Comparison of ENCODE assay signal across 24 cellular contexts in the genomic region with DNA sequence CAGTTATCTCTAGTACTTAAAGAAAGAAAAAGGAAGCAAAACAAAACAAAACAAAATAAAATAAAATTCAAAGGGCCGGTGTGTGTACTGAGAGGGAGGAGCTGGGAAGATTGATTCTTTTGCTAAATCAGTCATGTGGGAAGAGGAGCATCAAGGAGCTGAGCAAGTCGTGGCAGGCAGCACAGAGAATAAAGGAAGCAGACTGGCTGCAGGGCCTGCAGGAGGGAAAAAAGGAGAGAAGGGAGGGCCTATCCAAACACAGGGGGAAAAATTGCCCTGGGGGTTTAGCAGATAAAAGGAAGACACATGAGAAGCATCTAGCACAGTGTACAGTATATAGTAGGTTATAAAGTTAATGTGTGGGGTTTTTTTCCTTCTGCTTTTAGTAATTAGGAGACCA. TPM values are rescaled to one million over a fixed set of nuclear protein-coding genes. Genes with fewer than 3 reads are reported as not detected.
DNase-seq lines count a peak whose midpoint lies in the region; ATAC-seq, FAIRE-seq and TF ChIP-seq lines count a peak whose summit lies in the region.
"Had no signal": no experiment of that assay in that cellular context is flagged by ENCODE, and none has a peak within 500 bp of the region (broad histone marks: within the 10 kb centered on the region; RNA-seq: fewer than 3 reads in every experiment).

No MANE protein-coding gene starts in this region.

- H3K36me3 ChIP-seq in HEK293 (ENCODE audit: control insufficient read depth in 2 of 2, insufficient read depth in 1 of 2, low read length in 2 of 2) (peaks cover 18 to 82% of the 10 kb centered on the region in 2 experiments; a peak in 2 of 3 replicates), NT2/D1 (ENCODE audit: insufficient read depth, insufficient read length, low read length) (peaks cover 42% of the 10 kb centered on the region), keratinocyte (ENCODE audit: control insufficient read depth in 2 of 2, extremely low read depth in 1 of 2, insufficient read depth in 2 of 2, low read length in 2 of 2) (peaks cover 3 to 5% of the 10 kb centered on the region in 2 experiments)

- no peaks in the 10 kb centered on the region for H3K4me1 ChIP-seq in HEK293 (ENCODE audit: control insufficient read depth, insufficient read depth, low read length)
- no peaks in the 10 kb centered on the region for H3K4me1 ChIP-seq in NT2/D1 (ENCODE audit: insufficient read depth, insufficient read length)
- H3K4me1 ChIP-seq in keratinocyte (ENCODE audit: control insufficient read depth, extremely low read depth, insufficient read depth, low read length): peaks cover 7% of the 10 kb centered on the region
- H3K4me1 ChIP-seq: prostate gland had no signal

- POLR2A ChIA-PET in HEK293 (lab: Yijun Ruan, JAX): no interaction called here

- H3K79me2 ChIP-seq in keratinocyte (ENCODE audit: control insufficient read depth, insufficient read depth, low read length): no peaks in the 10 kb centered on the region

- H3K4me2 ChIP-seq in keratinocyte (ENCODE audit: control insufficient read depth, extremely low read depth, insufficient read depth, low read depth, low read length): peak overlapping the region; percentile 8
- H3K4me2 ChIP-seq: KMS-11 had no signal

- FAIRE-seq in keratinocyte (lab: Jason Lieb, UNC): peak; percentile 55

- ATAC-seq in GM21528 (IDR thresholded peaks at IDR 0.05; ENCODE audit: low FRiP score, unreplicated experiment): no peak
- ATAC-seq: activated CD4-positive, alpha-beta T cell treated with anti-CD3 and anti-CD28 coated beads for 36 hours; left lung; T-cell had no signal

- no peak overlapping the region for H3K27ac ChIP-seq in HEK293 (ENCODE audit: extremely low read depth, low read depth, low read length)
- no peak overlapping the region for H3K27ac ChIP-seq in keratinocyte (ENCODE audit: control insufficient read depth, insufficient read depth, low read length)
- H3K27ac ChIP-seq: KMS-11, left lung, thoracic aorta had no signal

- no peak overlapping the region for H3K4me3 ChIP-seq in HEK293 (ENCODE audit: low read depth, low read length)
- H3K4me3 ChIP-seq in NT2/D1 (ENCODE audit: insufficient read length, low read depth): no peak overlapping the region
- no peak overlapping the region for H3K4me3 ChIP-seq in keratinocyte (ENCODE audit: control insufficient read depth in 2 of 3, extremely low read depth in 1 of 3, insufficient read depth in 2 of 3, low read depth in 1 of 3, low read length in 3 of 3)
- H3K4me3 ChIP-seq: esophagus squamous epithelium, left lung, prostate gland, skin epidermis, thoracic aorta had no signal

- no peak overlapping the region for H2AFZ ChIP-seq in keratinocyte (ENCODE audit: control insufficient read depth, low read length)

- H3K9me1 ChIP-seq in keratinocyte (ENCODE audit: control insufficient read depth, extremely low read depth, insufficient read depth, low read length): no peaks in the 10 kb centered on the region

- H3K9ac ChIP-seq in NT2/D1 (ENCODE audit: insufficient read length, low read depth): no peak overlapping the region
- H3K9ac ChIP-seq in keratinocyte (ENCODE audit: control insufficient read depth, extremely low read depth, insufficient read depth, low read length): peak overlapping the region; percentile 18
- H3K9ac ChIP-seq: KMS-11 had no signal

- DNase-seq in COLO829 (ENCODE audit: low spot score) (peak; percentile 13), NT2/D1 (ENCODE audit: low read depth, low spot score) (peak; percentile 22), keratinocyte (ENCODE audit: low read depth, low spot score) (peak; percentile 13), NCI-H1930 (lab: John Stamatoyannopoulos, UW) (no peak), ureter (ENCODE audit: low spot score) (no peak)
- DNase-seq: activated CD4-positive, alpha-beta T cell treated with anti-CD3 and anti-CD28 coated beads for 36 hours; activated naive CD4-positive, alpha-beta T cell treated with anti-CD3 and anti-CD28 coated beads, Interleukin-2, amount 10 ng/mL, durations not matched to agents 7 days and 5 days; activated T-cell treated with anti-CD3 and anti-CD28 coated beads, Interleukin-2, amount 50 U/mL, for 48 hours; CD4-positive, alpha-beta memory T cell; DND-41; esophagus squamous epithelium; HCEC 1CT; left lung; MV-4-11; RPMI8226; stimulated activated CD4-positive, alpha-beta T cell treated with anti-CD3 and anti-CD28 coated beads, Interleukin-2, amount 100 ng/mL, for 24 hours; stimulated activated naive CD4-positive, alpha-beta T cell; T-cell had no signal

- H3K27me3 ChIP-seq in NT2/D1 (ENCODE audit: insufficient read depth, insufficient read length) (no peaks in the 10 kb centered on the region), keratinocyte (ENCODE audit: control insufficient read depth, extremely low read depth, insufficient read depth, low read length) (no peaks in the 10 kb centered on the region)
- H3K27me3 ChIP-seq: esophagus squamous epithelium, left lung had no signal

- no peak for TF ChIP-seq CTCF in HEK293 (tag by site-specific recombination; IDR thresholded peaks at IDR 0.05)
- no peak for TF ChIP-seq CTCF in keratinocyte (optimal IDR thresholded peaks at IDR 0.05 in 1 of 3, IDR thresholded peaks at IDR 0.05 in 1 of 3, conservative IDR thresholded peaks at IDR 0.05 in 1 of 3; ENCODE audit: extremely low read depth in 1 of 3, insufficient read depth in 2 of 3, low read length in 3 of 3)

- dilution Hi-C loops in keratinocyte (cut with MboI; ENCODE audit: extremely low pct_ligation_motif_present, low sequenced_read_pairs): no loop called here

- H3K9me3 ChIP-seq in HEK293 (ENCODE audit: control insufficient read depth, insufficient read depth, low read depth, low read length) (no peaks in the 10 kb centered on the region), NT2/D1 (ENCODE audit: insufficient read depth, low read length) (peaks cover 6% of the 10 kb centered on the region; the same call in 1 of the 2 replicates), keratinocyte (ENCODE audit: control insufficient read depth, low read depth, low read length) (no peaks in the 10 kb centered on the region)
- H3K9me3 ChIP-seq: esophagus squamous epithelium, left lung, prostate gland, thoracic aorta had no signal

- CTCF ChIA-PET in HEK293 (lab: Yijun Ruan, JAX): no interaction called here

- no peaks in the 10 kb centered on the region for H4K20me1 ChIP-seq in keratinocyte (ENCODE audit: control insufficient read depth, extremely low read depth, insufficient read depth, low read length)

TF ChIP-seq in HEK293, 187 proteins besides CTCF, POLR2A, EP300 and RAD21:
- TF ChIP-seq SETDB1 (IDR thresholded peaks at IDR 0.05; ENCODE audit: insufficient read length, low read length) (no peak), GLIS1 (tag by site-specific recombination; IDR thresholded peaks at IDR 0.05) (peak; percentile 10; the same call in 1 of the 2 replicates), YY2 (tag by site-specific recombination; IDR thresholded peaks at IDR 0.05) (no peak), WT1 (tag by site-specific recombination; IDR thresholded peaks at IDR 0.05) (peak; percentile 63), MYNN (tag by site-specific recombination; IDR thresholded peaks at IDR 0.05; ENCODE audit: borderline replicate concordance) (no peak)
- TF ChIP-seq, protein P1, sequence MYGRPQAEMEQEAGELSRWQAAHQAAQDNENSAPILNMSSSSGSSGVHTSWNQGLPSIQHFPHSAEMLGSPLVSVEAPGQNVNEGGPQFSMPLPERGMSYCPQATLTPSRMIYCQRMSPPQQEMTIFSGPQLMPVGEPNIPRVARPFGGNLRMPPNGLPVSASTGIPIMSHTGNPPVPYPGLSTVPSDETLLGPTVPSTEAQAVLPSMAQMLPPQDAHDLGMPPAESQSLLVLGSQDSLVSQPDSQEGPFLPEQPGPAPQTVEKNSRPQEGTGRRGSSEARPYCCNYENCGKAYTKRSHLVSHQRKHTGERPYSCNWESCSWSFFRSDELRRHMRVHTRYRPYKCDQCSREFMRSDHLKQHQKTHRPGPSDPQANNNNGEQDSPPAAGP (tag by site-specific recombination; IDR thresholded peaks at IDR 0.05): peak; percentile 50; the same call in 1 of the 2 replicates

RNA-seq across cellular contexts. Expression of a gene that starts 27.6 kb away (rescaled TPM):
- polyA plus RNA-seq in keratinocyte: 5.2 to 7.7 TPM (median 6.3 TPM) in 3 replicates
- polyA plus RNA-seq in keratinocyte (2011; ENCODE audit: low read depth): 2.4 TPM
- 3.7 and 7.6 TPM in 2 replicates for polyA plus RNA-seq in keratinocyte (2011; cell fraction: cytosol; rRNA removed)
- 10.5 and 18.0 TPM in 2 replicates for polyA plus RNA-seq in keratinocyte (2011; cell fraction: nucleus; rRNA removed)
- polyA plus RNA-seq in keratinocyte (2012; ENCODE audit: low replicate concordance): 3.9 and 4.5 TPM in 2 replicates
- polyA minus RNA-seq in keratinocyte: 12.5 to 44.7 TPM (median 20.7 TPM) in 3 replicates
- polyA minus RNA-seq in keratinocyte (2011; cell fraction: cytosol; rRNA and poly(A)+ RNA removed): 10.4 TPM
- 9.0 and 17.8 TPM in 2 replicates for polyA minus RNA-seq in keratinocyte (2011; cell fraction: nucleus; rRNA and poly(A)+ RNA removed)
- 19.5 TPM for total RNA-seq in ureter

RNA-seq across cellular contexts. Expression of a gene that starts 47.6 kb away (rescaled TPM):
- 4.2 to 10.4 TPM (median 5.7 TPM) in 3 replicates for polyA plus RNA-seq in keratinocyte
- polyA plus RNA-seq in keratinocyte (2011; ENCODE audit: low read depth): 1.5 TPM
- 6.4 and 6.8 TPM in 2 replicates for polyA plus RNA-seq in keratinocyte (2011; cell fraction: cytosol; rRNA removed)
- 10.0 and 11.8 TPM in 2 replicates for polyA plus RNA-seq in keratinocyte (2011; cell fraction: nucleus; rRNA removed)
- 3.1 and 9.1 TPM in 2 replicates for polyA plus RNA-seq in keratinocyte (2012; ENCODE audit: low replicate concordance)
- 22.8 to 46.3 TPM (median 25.5 TPM) in 3 replicates for polyA minus RNA-seq in keratinocyte
- polyA minus RNA-seq in keratinocyte (2011; cell fraction: cytosol; rRNA and poly(A)+ RNA removed): 11.1 TPM
- polyA minus RNA-seq in keratinocyte (2011; cell fraction: nucleus; rRNA and poly(A)+ RNA removed): 7.1 and 15.7 TPM in 2 replicates
- 28.2 TPM for total RNA-seq in ureter

Comparison
In these comparisons a context has a peak if more than half of its experiments do, and no peak if none do; other contexts are left out.
1. DNase-seq: peak in COLO829 (single experiment), NT2/D1 (single experiment) and keratinocyte (single experiment); none in NCI-H1930 (0 of 2) and ureter (single experiment).